10 cellular contexts compared by ENCODE assay signal in genomic region chr4:158033416-158033863, GRCh38.
A peak's percentile ranks its signal among the peaks of the same experiment; 100 is the strongest.
DNase-seq lines count a peak whose midpoint lies in the region; ATAC-seq and TF ChIP-seq lines count a peak whose summit lies in the region.
"Had no signal": no experiment of that assay in that cellular context is flagged by ENCODE, and none has a peak within 500 bp of the region (broad histone marks: within the 10 kb centered on the region; RNA-seq: fewer than 3 reads in every experiment).

No MANE protein-coding gene starts in this region.

- TF ChIP-seq CTCF in epithelial cell of esophagus (IDR thresholded peaks at IDR 0.05; ENCODE audit: insufficient read depth, low read depth, low read length, missing control alignments) (no peak), right lobe of liver (IDR thresholded peaks at IDR 0.05) (no peak)

- no peak for TF ChIP-seq POLR2A in right lobe of liver (IDR thresholded peaks at IDR 0.05)

- intact Hi-C loops in right lobe of liver (cut with DNase I) = no loop called here

- H3K9me3 Mint-ChIP-seq in activated naive CD8-positive, alpha-beta T cell treated with anti-CD3 and anti-CD28 coated beads, Interleukin-2, amount 50 U/mL, for 24 hours = peaks cover 7% of the 10 kb centered on the region

- ATAC-seq in right lobe of liver = peak; percentile 57 to 87 (median 64)
- ATAC-seq in GM18868 (IDR thresholded peaks at IDR 0.05; ENCODE audit: unreplicated experiment) = no peak
- ATAC-seq in activated naive CD8-positive, alpha-beta T cell treated with anti-CD3 and anti-CD28 coated beads, Interleukin-2, amount 50 U/mL, for 24 hours = no peak
- ATAC-seq: activated CD8-positive, alpha-beta memory T cell treated with anti-CD3 and anti-CD28 coated beads, Interleukin-2, amount 10 ng/mL, durations not matched to agents 7 days and 5 days had no signal

- H3K27ac Mint-ChIP-seq in activated naive CD8-positive, alpha-beta T cell treated with anti-CD3 and anti-CD28 coated beads, Interleukin-2, amount 50 U/mL, for 24 hours = no peak overlapping the region
- H3K27ac Mint-ChIP-seq: activated CD8-positive, alpha-beta memory T cell treated with anti-CD3 and anti-CD28 coated beads, Interleukin-2, amount 10 ng/mL, durations not matched to agents 7 days and 5 days had no signal

- WGBS in right lobe of liver (ENCODE audit: insufficient coverage, low coverage, low lambda C conversion rate, missing lambda C conversion rate) = 21% methylated on average over 4 of the region's 4 CpGs

- no peaks in the 10 kb centered on the region for H3K27me3 ChIP-seq in right lobe of liver

- H3K27ac ChIP-seq in right lobe of liver = no peak overlapping the region

- peak; percentile 77 for DNase-seq in A172 (ENCODE audit: low spot score)
- peak; percentile 58 for DNase-seq in NCI-H226
- DNase-seq in epithelial cell of esophagus (ENCODE audit: low read depth) = peak; percentile 53
- no peak for DNase-seq in right lobe of liver
- DNase-seq in HK-2 (ENCODE audit: unreplicated experiment) = no peak
- DNase-seq in activated naive CD8-positive, alpha-beta T cell treated with anti-CD3 and anti-CD28 coated beads, Interleukin-2, amount 50 U/mL, for 24 hours = no peak
- no peak for DNase-seq in NCI-H82 treated with DMSO at 0.1 percent for 48 hours (lab: John Stamatoyannopoulos, UW; ENCODE audit: unreplicated experiment)
- DNase-seq: activated CD8-positive, alpha-beta memory T cell treated with anti-CD3 and anti-CD28 coated beads, Interleukin-2, amount 10 ng/mL, durations not matched to agents 7 days and 5 days; amygdala had no signal

- H3K4me3 Mint-ChIP-seq in activated naive CD8-positive, alpha-beta T cell treated with anti-CD3 and anti-CD28 coated beads, Interleukin-2, amount 50 U/mL, for 24 hours = no peak overlapping the region
- H3K4me3 Mint-ChIP-seq: activated CD8-positive, alpha-beta memory T cell treated with anti-CD3 and anti-CD28 coated beads, Interleukin-2, amount 10 ng/mL, durations not matched to agents 7 days and 5 days had no signal

- H3K4me3 ChIP-seq in epithelial cell of esophagus (ENCODE audit: low read length) (no peak overlapping the region), right lobe of liver (no peak overlapping the region)

- no peaks in the 10 kb centered on the region for H3K27me3 Mint-ChIP-seq in activated naive CD8-positive, alpha-beta T cell treated with anti-CD3 and anti-CD28 coated beads, Interleukin-2, amount 50 U/mL, for 24 hours
- H3K27me3 Mint-ChIP-seq: activated CD8-positive, alpha-beta memory T cell treated with anti-CD3 and anti-CD28 coated beads, Interleukin-2, amount 10 ng/mL, durations not matched to agents 7 days and 5 days had no signal

- no peaks in the 10 kb centered on the region for H3K36me3 ChIP-seq in right lobe of liver

- H3K4me1 Mint-ChIP-seq in activated naive CD8-positive, alpha-beta T cell treated with anti-CD3 and anti-CD28 coated beads, Interleukin-2, amount 50 U/mL, for 24 hours = no peaks in the 10 kb centered on the region
- H3K4me1 Mint-ChIP-seq: activated CD8-positive, alpha-beta memory T cell treated with anti-CD3 and anti-CD28 coated beads, Interleukin-2, amount 10 ng/mL, durations not matched to agents 7 days and 5 days had no signal

- no peaks in the 10 kb centered on the region for H3K9me3 ChIP-seq in right lobe of liver

- no peaks in the 10 kb centered on the region for H3K4me1 ChIP-seq in right lobe of liver

- H3K36me3 Mint-ChIP-seq in activated naive CD8-positive, alpha-beta T cell treated with anti-CD3 and anti-CD28 coated beads, Interleukin-2, amount 50 U/mL, for 24 hours (ENCODE audit: low read depth) = no peaks in the 10 kb centered on the region
- H3K36me3 Mint-ChIP-seq: activated CD8-positive, alpha-beta memory T cell treated with anti-CD3 and anti-CD28 coated beads, Interleukin-2, amount 10 ng/mL, durations not matched to agents 7 days and 5 days had no signal

Comparison
In these comparisons a context has a peak if more than half of its experiments do, and no peak if none do; other contexts are left out.
1. DNase-seq: peak in A172 (single experiment), NCI-H226 (single experiment) and epithelial cell of esophagus (single experiment); none in right lobe of liver (0 of 3), HK-2 (single experiment), activated naive CD8-positive, alpha-beta T cell treated with anti-CD3 and anti-CD28 coated beads, Interleukin-2, amount 50 U/mL, for 24 hours (single experiment) and NCI-H82 treated with DMSO at 0.1 percent for 48 hours (single experiment).
2. ATAC-seq: peak in right lobe of liver (4 of 4); none in GM18868 (single experiment) and activated naive CD8-positive, alpha-beta T cell treated with anti-CD3 and anti-CD28 coated beads, Interleukin-2, amount 50 U/mL, for 24 hours (single experiment).